1 cellular context compared by ENCODE assay signal in genomic region chr16:23909792-23910418, GRCh38.
TF ChIP-seq lines count a peak whose summit lies in the region.

No MANE protein-coding gene starts in this region.

TF ChIP-seq in K562, 482 proteins besides CTCF, POLR2A, EP300 and RAD21 (continued from another document):
- TF ChIP-seq ZBTB2 (IDR thresholded peaks at IDR 0.05) (no peak), SMARCA5 (IDR thresholded peaks at IDR 0.05) (no peak), GMEB1 (CRISPR knock-in tag; IDR thresholded peaks at IDR 0.05) (no peak), TARDBP (IDR thresholded peaks at IDR 0.05) (no peak), NR2C1 (IDR thresholded peaks at IDR 0.05) (no peak), NR2C1 (tag; IDR thresholded peaks at IDR 0.05) (peak; percentile 52; the same call in 1 of the 2 replicates), DMBX1 (CRISPR knock-in tag; IDR thresholded peaks at IDR 0.05; ENCODE audit: borderline replicate concordance) (peak; percentile 45; the same call in 1 of the 2 replicates), HNRNPUL1 (IDR thresholded peaks at IDR 0.05; ENCODE audit: low read length) (no peak), NFE2L1 (tag; IDR thresholded peaks at IDR 0.05; ENCODE audit: borderline replicate concordance, low read depth) (no peak), XRCC3 (IDR thresholded peaks at IDR 0.05) (no peak), ZNF23 (CRISPR knock-in tag; IDR thresholded peaks at IDR 0.05) (no peak), SMAD4 (CRISPR knock-in tag; conservative IDR thresholded peaks at IDR 0.05) (0 out of 2 replicates have a peak, but pooled peaks have one; percentile 41), GTF2A2 (tag; IDR thresholded peaks at IDR 0.05) (no peak), GTF2E2 (tag; IDR thresholded peaks at IDR 0.05) (no peak), STAG1 (CRISPR knock-in tag; IDR thresholded peaks at IDR 0.05; ENCODE audit: borderline replicate concordance) (no peak), SNAPC5 (CRISPR knock-in tag; IDR thresholded peaks at IDR 0.05) (no peak), ETV1 (tag; conservative IDR thresholded peaks at IDR 0.05; ENCODE audit: low read depth) (0 out of 2 replicates have a peak, but pooled peaks have one; percentile 13), COPS2 (conservative IDR thresholded peaks at IDR 0.05) (no peak), MAFF (IDR thresholded peaks at IDR 0.05; ENCODE audit: low read length) (no peak), ZNF316 (IDR thresholded peaks at IDR 0.05) (no peak)
